8 cellular contexts compared by ENCODE assay signal in genomic region chr12:123532808-123533649, GRCh38. TPM values are rescaled to one million over a fixed set of nuclear protein-coding genes. Genes with fewer than 3 reads are reported as not detected.
DNase-seq lines count a peak whose midpoint lies in the region; ATAC-seq and TF ChIP-seq lines count a peak whose summit lies in the region.

No MANE protein-coding gene starts in this region.

- H2BK15ac ChIP-seq in neuronal stem cell (ENCODE audit: low read length), result no peak overlapping the region

- peak overlapping the region; percentile 71 for H2AK5ac ChIP-seq in neuronal stem cell (ENCODE audit: low read depth, low read length)

- H4K91ac ChIP-seq in neuronal stem cell (ENCODE audit: low read depth, low read length, poor library complexity), result no peak overlapping the region

- H3K27me3 ChIP-seq in GM06990 (replicated peaks; ENCODE audit: control insufficient read depth, insufficient read depth, low read length) (no peaks in the 10 kb centered on the region; the same call in 1 of the 2 replicates), neuronal stem cell (ENCODE audit: control insufficient read depth in 3 of 3, insufficient read depth in 3 of 3, low read depth in 1 of 3, low read length in 3 of 3) (no peaks in the 10 kb centered on the region)

- H3K18ac ChIP-seq in neuronal stem cell (ENCODE audit: low read length), result peak overlapping the region; percentile 83

- peak overlapping the region; percentile 99 for H3K9ac ChIP-seq in neuronal stem cell (ENCODE audit: low read depth, low read length, poor library complexity)

- H4K8ac ChIP-seq in neuronal stem cell (ENCODE audit: low read depth, low read length), result no peak overlapping the region

- H2AFZ ChIP-seq in neuronal stem cell (ENCODE audit: low read length), result peak overlapping the region; percentile 64

- H3K14ac ChIP-seq in neuronal stem cell (ENCODE audit: low read length), result peak overlapping the region; percentile 97

- H3K4me3 Mint-ChIP-seq in IgD-negative memory B cell (peak overlapping the region; percentile 77 to 95 (median 92)), glutamatergic neuron (ENCODE audit: unreplicated experiment) (peak overlapping the region; percentile 79)

- ATAC-seq in GM19023 (IDR thresholded peaks at IDR 0.05; ENCODE audit: unreplicated experiment) (no peak), HG03039 (IDR thresholded peaks at IDR 0.05; ENCODE audit: unreplicated experiment) (no peak)

- H3K9me3 Mint-ChIP-seq in IgD-negative memory B cell (no peaks in the 10 kb centered on the region), glutamatergic neuron (ENCODE audit: unreplicated experiment) (peaks cover 6% of the 10 kb centered on the region)

- peak overlapping the region; percentile 69 for H2BK5ac ChIP-seq in neuronal stem cell (ENCODE audit: low read length)

- H2BK120ac ChIP-seq in neuronal stem cell (ENCODE audit: low read depth, low read length), result no peak overlapping the region

- H3K27ac Mint-ChIP-seq in IgD-negative memory B cell (peak overlapping the region in 2 of 3 donors; percentile 60 to 67), glutamatergic neuron (ENCODE audit: unreplicated experiment) (peak overlapping the region; percentile 12)

- peak overlapping the region; percentile 96 for H3K4me2 ChIP-seq in neuronal stem cell (ENCODE audit: insufficient read depth, low read length, poor library complexity, severe bottlenecking)

- H3K27ac ChIP-seq in neuronal stem cell (replicated peaks; ENCODE audit: low read length), result peak overlapping the region; percentile 89

- H3K36me3 Mint-ChIP-seq in IgD-negative memory B cell (peaks cover 4% of the 10 kb centered on the region), glutamatergic neuron (ENCODE audit: unreplicated experiment) (no peaks in the 10 kb centered on the region)

- no CpG with 5 or more reads among the region's 79 CpGs for WGBS in neuronal stem cell (ENCODE audit: extremely low coverage in 2 of 2, insufficient read length in 2 of 2, insufficient replicate concordance in 1 of 2), 2 donors

- no peaks in the 10 kb centered on the region for H3K36me3 ChIP-seq in GM06990 (ENCODE audit: control insufficient read depth, insufficient read depth, low read length)
- peaks cover 5 to 39% of the 10 kb centered on the region in 2 donors for H3K36me3 ChIP-seq in neuronal stem cell (replicated peaks in 1 of 2; ENCODE audit: control insufficient read depth in 2 of 2, insufficient read depth in 2 of 2, low read length in 2 of 2)

- H3K9me3 ChIP-seq in neuronal stem cell (replicated peaks in 1 of 2; ENCODE audit: control insufficient read depth in 2 of 2, insufficient read depth in 1 of 2, low read depth in 1 of 2, low read length in 2 of 2), result no peaks in the 10 kb centered on the region

- peak overlapping the region; percentile 99 for H3K23ac ChIP-seq in neuronal stem cell (ENCODE audit: low read depth, low read length, poor library complexity)

- H3K4me1 ChIP-seq in neuronal stem cell (ENCODE audit: control insufficient read depth in 2 of 2, insufficient read depth in 1 of 2, low read depth in 1 of 2, low read length in 2 of 2), result peaks cover 0 to 8% of the 10 kb centered on the region in 2 donors

- H3K79me1 ChIP-seq in neuronal stem cell (ENCODE audit: low read depth, low read length), result peaks cover 6% of the 10 kb centered on the region

- H3K4me1 Mint-ChIP-seq in IgD-negative memory B cell (peaks cover 9 to 13% (median 13%) of the 10 kb centered on the region in 3 donors), glutamatergic neuron (ENCODE audit: low read depth, unreplicated experiment) (no peaks in the 10 kb centered on the region)

- H3K27me3 Mint-ChIP-seq in IgD-negative memory B cell (no peaks in the 10 kb centered on the region), glutamatergic neuron (ENCODE audit: unreplicated experiment) (peaks cover 12% of the 10 kb centered on the region)

- peak overlapping the region; percentile 82 for H2BK12ac ChIP-seq in neuronal stem cell (ENCODE audit: low read length)

- TF ChIP-seq CTCF in GM06990 (IDR thresholded peaks at IDR 0.05; ENCODE audit: insufficient read depth, low read length, poor library complexity, severe bottlenecking) (no peak), glutamatergic neuron (IDR thresholded peaks at IDR 0.05; ENCODE audit: partially characterized antibody, unreplicated experiment) (no peak)

- H3K4me3 ChIP-seq in GM06990 (replicated peaks; ENCODE audit: low read depth, low read length), result peak overlapping the region; percentile 58
- peak overlapping the region; percentile 57 to 91 for H3K4me3 ChIP-seq in neuronal stem cell (ENCODE audit: low read length in 2 of 2)

- DNase-seq in GM06990 (ENCODE audit: extremely low read depth, insufficient read length), result peak; percentile 38
- DNase-seq in activated naive CD4-positive, alpha-beta T cell treated with anti-CD3 and anti-CD28 coated beads, Interleukin-2, amount 50 U/mL, for 16 hours, result peak; percentile 11
- DNase-seq in glutamatergic neuron, result peak; percentile 63
- DNase-seq in neuronal stem cell (ENCODE audit: low spot score), result peak; percentile 58
- no peak for DNase-seq in NCI-H2029 (lab: John Stamatoyannopoulos, UW)

- H3K4ac ChIP-seq in neuronal stem cell (ENCODE audit: low read length), result peak overlapping the region; percentile 95

RNA-seq across cellular contexts. Expression of gene RILPL1, which starts 0.5 kb away (rescaled TPM):
- polyA plus RNA-seq in IgD-negative memory B cell, result 0.08 TPM
- 6.2 TPM for total RNA-seq in glutamatergic neuron (ENCODE audit: unreplicated experiment)
- 42.4 TPM for polyA plus RNA-seq in neuronal stem cell (2013, experiment 1 of 2)
- polyA plus RNA-seq in neuronal stem cell (2013, experiment 2 of 2), result 42.6 TPM

RNA-seq across cellular contexts. Expression of gene TMED2, which starts 51.3 kb away (rescaled TPM):
- polyA plus RNA-seq in IgD-negative memory B cell, result 216 TPM
- 136 TPM for total RNA-seq in glutamatergic neuron (ENCODE audit: unreplicated experiment)
- polyA plus RNA-seq in neuronal stem cell (2013, experiment 1 of 2), result 71.8 TPM
- 73.5 TPM for polyA plus RNA-seq in neuronal stem cell (2013, experiment 2 of 2)
